ENCODE assay signal across 1 cellular context in the genomic region with DNA sequence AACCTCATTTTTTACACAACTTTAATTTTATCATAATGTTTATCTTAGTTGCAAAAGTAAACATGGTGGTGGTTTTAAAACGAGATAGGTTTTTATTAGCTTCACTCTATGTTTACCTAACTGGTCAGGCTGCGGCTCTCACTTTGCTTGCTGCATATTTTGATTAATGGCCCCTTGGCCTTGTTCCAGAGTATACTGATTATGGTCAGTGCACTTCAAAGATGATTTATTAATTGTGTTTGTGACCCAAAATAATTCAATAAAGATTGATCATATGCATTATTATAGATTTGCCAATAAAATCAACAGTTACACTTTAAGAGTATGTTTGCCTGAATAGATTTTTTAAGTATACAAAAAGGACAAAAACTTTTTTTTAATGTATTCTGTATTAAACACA.
A peak's percentile ranks its signal among the peaks of the same experiment; 100 is the strongest.
TF ChIP-seq lines count a peak whose summit lies in the region.

No MANE protein-coding gene starts in this region.

TF ChIP-seq in K562, 482 proteins besides CTCF, POLR2A, EP300 and RAD21 (continued from another document and continues in another):
- no peak for TF ChIP-seq DACH1 (IDR thresholded peaks at IDR 0.05; ENCODE audit: partially characterized antibody)
- no peak for TF ChIP-seq ZNF124 (CRISPR knock-in tag; IDR thresholded peaks at IDR 0.05)
- TF ChIP-seq, protein P1, sequence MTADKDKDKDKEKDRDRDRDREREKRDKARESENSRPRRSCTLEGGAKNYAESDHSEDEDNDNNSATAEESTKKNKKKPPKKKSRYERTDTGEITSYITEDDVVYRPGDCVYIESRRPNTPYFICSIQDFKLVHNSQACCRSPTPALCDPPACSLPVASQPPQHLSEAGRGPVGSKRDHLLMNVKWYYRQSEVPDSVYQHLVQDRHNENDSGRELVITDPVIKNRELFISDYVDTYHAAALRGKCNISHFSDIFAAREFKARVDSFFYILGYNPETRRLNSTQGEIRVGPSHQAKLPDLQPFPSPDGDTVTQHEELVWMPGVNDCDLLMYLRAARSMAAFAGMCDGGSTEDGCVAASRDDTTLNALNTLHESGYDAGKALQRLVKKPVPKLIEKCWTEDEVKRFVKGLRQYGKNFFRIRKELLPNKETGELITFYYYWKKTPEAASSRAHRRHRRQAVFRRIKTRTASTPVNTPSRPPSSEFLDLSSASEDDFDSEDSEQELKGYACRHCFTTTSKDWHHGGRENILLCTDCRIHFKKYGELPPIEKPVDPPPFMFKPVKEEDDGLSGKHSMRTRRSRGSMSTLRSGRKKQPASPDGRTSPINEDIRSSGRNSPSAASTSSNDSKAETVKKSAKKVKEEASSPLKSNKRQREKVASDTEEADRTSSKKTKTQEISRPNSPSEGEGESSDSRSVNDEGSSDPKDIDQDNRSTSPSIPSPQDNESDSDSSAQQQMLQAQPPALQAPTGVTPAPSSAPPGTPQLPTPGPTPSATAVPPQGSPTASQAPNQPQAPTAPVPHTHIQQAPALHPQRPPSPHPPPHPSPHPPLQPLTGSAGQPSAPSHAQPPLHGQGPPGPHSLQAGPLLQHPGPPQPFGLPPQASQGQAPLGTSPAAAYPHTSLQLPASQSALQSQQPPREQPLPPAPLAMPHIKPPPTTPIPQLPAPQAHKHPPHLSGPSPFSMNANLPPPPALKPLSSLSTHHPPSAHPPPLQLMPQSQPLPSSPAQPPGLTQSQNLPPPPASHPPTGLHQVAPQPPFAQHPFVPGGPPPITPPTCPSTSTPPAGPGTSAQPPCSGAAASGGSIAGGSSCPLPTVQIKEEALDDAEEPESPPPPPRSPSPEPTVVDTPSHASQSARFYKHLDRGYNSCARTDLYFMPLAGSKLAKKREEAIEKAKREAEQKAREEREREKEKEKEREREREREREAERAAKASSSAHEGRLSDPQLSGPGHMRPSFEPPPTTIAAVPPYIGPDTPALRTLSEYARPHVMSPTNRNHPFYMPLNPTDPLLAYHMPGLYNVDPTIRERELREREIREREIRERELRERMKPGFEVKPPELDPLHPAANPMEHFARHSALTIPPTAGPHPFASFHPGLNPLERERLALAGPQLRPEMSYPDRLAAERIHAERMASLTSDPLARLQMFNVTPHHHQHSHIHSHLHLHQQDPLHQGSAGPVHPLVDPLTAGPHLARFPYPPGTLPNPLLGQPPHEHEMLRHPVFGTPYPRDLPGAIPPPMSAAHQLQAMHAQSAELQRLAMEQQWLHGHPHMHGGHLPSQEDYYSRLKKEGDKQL (CRISPR knock-in tag; IDR thresholded peaks at IDR 0.05; ENCODE audit: borderline replicate concordance) = no peak
- TF ChIP-seq, protein P2, sequence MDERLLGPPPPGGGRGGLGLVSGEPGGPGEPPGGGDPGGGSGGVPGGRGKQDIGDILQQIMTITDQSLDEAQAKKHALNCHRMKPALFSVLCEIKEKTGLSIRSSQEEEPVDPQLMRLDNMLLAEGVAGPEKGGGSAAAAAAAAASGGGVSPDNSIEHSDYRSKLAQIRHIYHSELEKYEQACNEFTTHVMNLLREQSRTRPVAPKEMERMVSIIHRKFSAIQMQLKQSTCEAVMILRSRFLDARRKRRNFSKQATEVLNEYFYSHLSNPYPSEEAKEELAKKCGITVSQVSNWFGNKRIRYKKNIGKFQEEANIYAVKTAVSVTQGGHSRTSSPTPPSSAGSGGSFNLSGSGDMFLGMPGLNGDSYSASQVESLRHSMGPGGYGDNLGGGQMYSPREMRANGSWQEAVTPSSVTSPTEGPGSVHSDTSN (CRISPR knock-in tag; IDR thresholded peaks at IDR 0.05; ENCODE audit: low read depth) = peak; percentile 27; the same call in 1 of the 2 replicates
- TF ChIP-seq, protein P2 (tag; conservative IDR thresholded peaks at IDR 0.05; ENCODE audit: low read depth) = peak; percentile 97
- no peak for TF ChIP-seq ZFX (CRISPR knock-in tag; IDR thresholded peaks at IDR 0.05)
- TF ChIP-seq GABPA (tag; conservative IDR thresholded peaks at IDR 0.05; ENCODE audit: low read depth) = no peak
- TF ChIP-seq ADNP (tag; IDR thresholded peaks at IDR 0.05) = no peak
- TF ChIP-seq SMARCB1 (IDR thresholded peaks at IDR 0.05; ENCODE audit: insufficient read length, low read depth) = no peak
- no peak for TF ChIP-seq BHLHE40 (IDR thresholded peaks at IDR 0.05; ENCODE audit: low read length)
- TF ChIP-seq, protein P3, sequence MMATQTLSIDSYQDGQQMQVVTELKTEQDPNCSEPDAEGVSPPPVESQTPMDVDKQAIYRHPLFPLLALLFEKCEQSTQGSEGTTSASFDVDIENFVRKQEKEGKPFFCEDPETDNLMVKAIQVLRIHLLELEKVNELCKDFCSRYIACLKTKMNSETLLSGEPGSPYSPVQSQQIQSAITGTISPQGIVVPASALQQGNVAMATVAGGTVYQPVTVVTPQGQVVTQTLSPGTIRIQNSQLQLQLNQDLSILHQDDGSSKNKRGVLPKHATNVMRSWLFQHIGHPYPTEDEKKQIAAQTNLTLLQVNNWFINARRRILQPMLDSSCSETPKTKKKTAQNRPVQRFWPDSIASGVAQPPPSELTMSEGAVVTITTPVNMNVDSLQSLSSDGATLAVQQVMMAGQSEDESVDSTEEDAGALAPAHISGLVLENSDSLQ (IDR thresholded peaks at IDR 0.05) = peak; percentile 82
- no peak for TF ChIP-seq MCM5 (IDR thresholded peaks at IDR 0.05; ENCODE audit: low read depth)
- TF ChIP-seq, protein P4, sequence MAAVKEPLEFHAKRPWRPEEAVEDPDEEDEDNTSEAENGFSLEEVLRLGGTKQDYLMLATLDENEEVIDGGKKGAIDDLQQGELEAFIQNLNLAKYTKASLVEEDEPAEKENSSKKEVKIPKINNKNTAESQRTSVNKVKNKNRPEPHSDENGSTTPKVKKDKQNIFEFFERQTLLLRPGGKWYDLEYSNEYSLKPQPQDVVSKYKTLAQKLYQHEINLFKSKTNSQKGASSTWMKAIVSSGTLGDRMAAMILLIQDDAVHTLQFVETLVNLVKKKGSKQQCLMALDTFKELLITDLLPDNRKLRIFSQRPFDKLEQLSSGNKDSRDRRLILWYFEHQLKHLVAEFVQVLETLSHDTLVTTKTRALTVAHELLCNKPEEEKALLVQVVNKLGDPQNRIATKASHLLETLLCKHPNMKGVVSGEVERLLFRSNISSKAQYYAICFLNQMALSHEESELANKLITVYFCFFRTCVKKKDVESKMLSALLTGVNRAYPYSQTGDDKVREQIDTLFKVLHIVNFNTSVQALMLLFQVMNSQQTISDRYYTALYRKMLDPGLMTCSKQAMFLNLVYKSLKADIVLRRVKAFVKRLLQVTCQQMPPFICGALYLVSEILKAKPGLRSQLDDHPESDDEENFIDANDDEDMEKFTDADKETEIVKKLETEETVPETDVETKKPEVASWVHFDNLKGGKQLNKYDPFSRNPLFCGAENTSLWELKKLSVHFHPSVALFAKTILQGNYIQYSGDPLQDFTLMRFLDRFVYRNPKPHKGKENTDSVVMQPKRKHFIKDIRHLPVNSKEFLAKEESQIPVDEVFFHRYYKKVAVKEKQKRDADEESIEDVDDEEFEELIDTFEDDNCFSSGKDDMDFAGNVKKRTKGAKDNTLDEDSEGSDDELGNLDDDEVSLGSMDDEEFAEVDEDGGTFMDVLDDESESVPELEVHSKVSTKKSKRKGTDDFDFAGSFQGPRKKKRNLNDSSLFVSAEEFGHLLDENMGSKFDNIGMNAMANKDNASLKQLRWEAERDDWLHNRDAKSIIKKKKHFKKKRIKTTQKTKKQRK (IDR thresholded peaks at IDR 0.05; ENCODE audit: borderline replicate concordance, low read depth, low read length) = no peak
- TF ChIP-seq, protein P5, sequence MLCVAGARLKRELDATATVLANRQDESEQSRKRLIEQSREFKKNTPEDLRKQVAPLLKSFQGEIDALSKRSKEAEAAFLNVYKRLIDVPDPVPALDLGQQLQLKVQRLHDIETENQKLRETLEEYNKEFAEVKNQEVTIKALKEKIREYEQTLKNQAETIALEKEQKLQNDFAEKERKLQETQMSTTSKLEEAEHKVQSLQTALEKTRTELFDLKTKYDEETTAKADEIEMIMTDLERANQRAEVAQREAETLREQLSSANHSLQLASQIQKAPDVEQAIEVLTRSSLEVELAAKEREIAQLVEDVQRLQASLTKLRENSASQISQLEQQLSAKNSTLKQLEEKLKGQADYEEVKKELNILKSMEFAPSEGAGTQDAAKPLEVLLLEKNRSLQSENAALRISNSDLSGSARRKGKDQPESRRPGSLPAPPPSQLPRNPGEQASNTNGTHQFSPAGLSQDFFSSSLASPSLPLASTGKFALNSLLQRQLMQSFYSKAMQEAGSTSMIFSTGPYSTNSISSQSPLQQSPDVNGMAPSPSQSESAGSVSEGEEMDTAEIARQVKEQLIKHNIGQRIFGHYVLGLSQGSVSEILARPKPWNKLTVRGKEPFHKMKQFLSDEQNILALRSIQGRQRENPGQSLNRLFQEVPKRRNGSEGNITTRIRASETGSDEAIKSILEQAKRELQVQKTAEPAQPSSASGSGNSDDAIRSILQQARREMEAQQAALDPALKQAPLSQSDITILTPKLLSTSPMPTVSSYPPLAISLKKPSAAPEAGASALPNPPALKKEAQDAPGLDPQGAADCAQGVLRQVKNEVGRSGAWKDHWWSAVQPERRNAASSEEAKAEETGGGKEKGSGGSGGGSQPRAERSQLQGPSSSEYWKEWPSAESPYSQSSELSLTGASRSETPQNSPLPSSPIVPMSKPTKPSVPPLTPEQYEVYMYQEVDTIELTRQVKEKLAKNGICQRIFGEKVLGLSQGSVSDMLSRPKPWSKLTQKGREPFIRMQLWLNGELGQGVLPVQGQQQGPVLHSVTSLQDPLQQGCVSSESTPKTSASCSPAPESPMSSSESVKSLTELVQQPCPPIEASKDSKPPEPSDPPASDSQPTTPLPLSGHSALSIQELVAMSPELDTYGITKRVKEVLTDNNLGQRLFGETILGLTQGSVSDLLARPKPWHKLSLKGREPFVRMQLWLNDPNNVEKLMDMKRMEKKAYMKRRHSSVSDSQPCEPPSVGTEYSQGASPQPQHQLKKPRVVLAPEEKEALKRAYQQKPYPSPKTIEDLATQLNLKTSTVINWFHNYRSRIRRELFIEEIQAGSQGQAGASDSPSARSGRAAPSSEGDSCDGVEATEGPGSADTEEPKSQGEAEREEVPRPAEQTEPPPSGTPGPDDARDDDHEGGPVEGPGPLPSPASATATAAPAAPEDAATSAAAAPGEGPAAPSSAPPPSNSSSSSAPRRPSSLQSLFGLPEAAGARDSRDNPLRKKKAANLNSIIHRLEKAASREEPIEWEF (CRISPR knock-in tag; IDR thresholded peaks at IDR 0.05) = no peak
- TF ChIP-seq MEIS2 (IDR thresholded peaks at IDR 0.05; ENCODE audit: partially characterized antibody) = peak; percentile 98
- no peak for TF ChIP-seq NFXL1 (CRISPR knock-in tag; IDR thresholded peaks at IDR 0.05)
- no peak for TF ChIP-seq SNIP1 (IDR thresholded peaks at IDR 0.05; ENCODE audit: low read depth)
- no peak for TF ChIP-seq KDM2B (CRISPR knock-in tag; IDR thresholded peaks at IDR 0.05)
- TF ChIP-seq SMAD1 (IDR thresholded peaks at IDR 0.05; ENCODE audit: low read depth, low read length, partially characterized antibody) = no peak
- TF ChIP-seq HMG20B (CRISPR knock-in tag; IDR thresholded peaks at IDR 0.05) = no peak
- no peak for TF ChIP-seq PHB2 (IDR thresholded peaks at IDR 0.05; ENCODE audit: low read depth)
- TF ChIP-seq XRCC4 (IDR thresholded peaks at IDR 0.05; ENCODE audit: extremely low read depth, insufficient read depth, insufficient read length) = no peak
- no peak for TF ChIP-seq ZBED1 (IDR thresholded peaks at IDR 0.05)
- no peak for TF ChIP-seq STAT5A (IDR thresholded peaks at IDR 0.05; ENCODE audit: borderline replicate concordance, low read length)
- TF ChIP-seq DNMT1 (IDR thresholded peaks at IDR 0.05) = no peak
- peak; percentile 79 for TF ChIP-seq NFIC (IDR thresholded peaks at IDR 0.05)
- no peak for TF ChIP-seq ZNF23 (CRISPR knock-in tag; IDR thresholded peaks at IDR 0.05)
- no peak for TF ChIP-seq ZNF75A (CRISPR knock-in tag; IDR thresholded peaks at IDR 0.05)
- TF ChIP-seq SIRT6 (IDR thresholded peaks at IDR 0.05; ENCODE audit: low read depth, low read length) = no peak
- TF ChIP-seq FOXK2 (conservative IDR thresholded peaks at IDR 0.05 in 1 of 2, IDR thresholded peaks at IDR 0.05 in 1 of 2; ENCODE audit: low read depth in 2 of 2) = 0 out of 4 replicates have a peak, but pooled peaks of 1 of the 2 experiments have one; percentile 27
- TF ChIP-seq HES1 (IDR thresholded peaks at IDR 0.05; ENCODE audit: low read depth) = peak; percentile 85; the same call in 1 of the 2 replicates
- TF ChIP-seq IRF2 (CRISPR knock-in tag; IDR thresholded peaks at IDR 0.05) = no peak
- no peak for TF ChIP-seq ZNF668 (CRISPR knock-in tag; IDR thresholded peaks at IDR 0.05)
- no peak for TF ChIP-seq FOXM1 (IDR thresholded peaks at IDR 0.05; ENCODE audit: low read depth)
- no peak for TF ChIP-seq FOXM1 (CRISPR knock-in tag; IDR thresholded peaks at IDR 0.05; ENCODE audit: low read depth)
- TF ChIP-seq TRIM25 (IDR thresholded peaks at IDR 0.05; ENCODE audit: borderline replicate concordance) = no peak
- TF ChIP-seq CCNT2 (IDR thresholded peaks at IDR 0.05; ENCODE audit: borderline replicate concordance, extremely low read depth, insufficient read length, low read depth, low read length) = no peak
